In genomic region chr10:124628676-124629021, GRCh38 we compare ENCODE assay signal across 21 cellular contexts.
DNase-seq lines count a peak whose midpoint lies in the region; ATAC-seq and TF ChIP-seq lines count a peak whose summit lies in the region.
"Had no signal": no experiment of that assay in that cellular context is flagged by ENCODE, and none has a peak within 500 bp of the region (broad histone marks: within the 10 kb centered on the region; RNA-seq: fewer than 3 reads in every experiment).

No MANE protein-coding gene starts in this region.

- H3K27me3 Mint-ChIP-seq in MCF 10A (ENCODE audit: insufficient read depth, unreplicated experiment), result no peaks in the 10 kb centered on the region
- H3K27me3 Mint-ChIP-seq in activated CD8-positive, alpha-beta T cell treated with anti-CD3 and anti-CD28 coated beads for 36 hours, result no peaks in the 10 kb centered on the region
- H3K27me3 Mint-ChIP-seq: activated T-helper 17 cell treated with anti-CD3 and anti-CD28 coated beads, Interleukin-2, amount 50 U/mL, for 72 hours had no signal

- peak overlapping the region; percentile 47 for H3K27ac Mint-ChIP-seq in MCF 10A (ENCODE audit: low read depth, unreplicated experiment)
- no peak overlapping the region for H3K27ac Mint-ChIP-seq in activated CD8-positive, alpha-beta T cell treated with anti-CD3 and anti-CD28 coated beads for 36 hours
- H3K27ac Mint-ChIP-seq: activated T-helper 17 cell treated with anti-CD3 and anti-CD28 coated beads, Interleukin-2, amount 50 U/mL, for 72 hours had no signal

- H3K36me3 Mint-ChIP-seq in MCF 10A (ENCODE audit: insufficient read depth, unreplicated experiment), result peaks cover 6% of the 10 kb centered on the region
- no peaks in the 10 kb centered on the region for H3K36me3 Mint-ChIP-seq in activated CD8-positive, alpha-beta T cell treated with anti-CD3 and anti-CD28 coated beads for 36 hours (ENCODE audit: low read depth)

- intact Hi-C loops in MCF 10A (cut with micrococcal nuclease), result no loop called here
- intact Hi-C loops in mammary epithelial cell (cut with micrococcal nuclease), result loop anchor here (5.0 kb wide), 1 partner anchor 86 kb away; no protein-coding TSS in a partner anchor
- intact Hi-C loops in breast epithelium (cut with DNase I; ENCODE audit: low total_unique reads), result no loop called here
- intact Hi-C loops in activated CD8-positive, alpha-beta T cell treated with anti-CD3 and anti-CD28 coated beads for 36 hours (cut with micrococcal nuclease), result loop anchor here (5.0 kb wide), 1 partner anchor 86 kb away; no protein-coding TSS in a partner anchor

- no peak for DNase-seq in MCF 10A (ENCODE audit: unreplicated experiment)
- DNase-seq in mammary epithelial cell, result no peak
- DNase-seq in breast epithelium (ENCODE audit: low spot score in 2 of 2), result no peak
- DNase-seq in tibial nerve (ENCODE audit: low spot score in 2 of 2), result no peak
- DNase-seq in HAP-1 (ENCODE audit: low spot score in 2 of 2), result no peak
- DNase-seq in 8988T, result no peak
- no peak for DNase-seq in activated CD8-positive, alpha-beta T cell treated with anti-CD3 and anti-CD28 coated beads for 36 hours
- DNase-seq: activated CD8-positive, alpha-beta memory T cell treated with anti-CD3 and anti-CD28 coated beads for 24 hours; GM23248; MM.1S; NCI-H2029 treated with DMSO at 0.1 percent for 48 hours; NCI-H69; SW 1271; WERI-Rb-1 had no signal

- TF ChIP-seq POLR2A in breast epithelium (IDR thresholded peaks at IDR 0.05), result no peak
- no peak for TF ChIP-seq POLR2A in tibial nerve (IDR thresholded peaks at IDR 0.05)

- H3K79me2 ChIP-seq in mammary epithelial cell (ENCODE audit: insufficient read depth, low read length) (peaks cover 37% of the 10 kb centered on the region), parathyroid adenoma (peaks cover 56% of the 10 kb centered on the region)

- peaks cover 62% of the 10 kb centered on the region for H3K4me1 ChIP-seq in mammary epithelial cell (ENCODE audit: insufficient read depth, low read length)
- peaks cover 7 to 44% of the 10 kb centered on the region in 2 donors for H3K4me1 ChIP-seq in breast epithelium
- peaks cover 20% of the 10 kb centered on the region for H3K4me1 ChIP-seq in parathyroid adenoma
- peaks cover 3 to 94% (median 84%) of the 10 kb centered on the region in 4 donors for H3K4me1 ChIP-seq in tibial nerve
- H3K4me1 ChIP-seq in HAP-1, result no peaks in the 10 kb centered on the region

- H3K9me3 ChIP-seq in mammary epithelial cell (replicated peaks; ENCODE audit: insufficient read depth, low read length) (no peaks in the 10 kb centered on the region), breast epithelium (no peaks in the 10 kb centered on the region), parathyroid adenoma (ENCODE audit: control insufficient read depth, low read length) (no peaks in the 10 kb centered on the region), tibial nerve (no peaks in the 10 kb centered on the region), HAP-1 (no peaks in the 10 kb centered on the region)
- H3K9me3 ChIP-seq: adrenal gland had no signal

- H3K9ac ChIP-seq in mammary epithelial cell (ENCODE audit: insufficient read depth, low read length), result no peak overlapping the region
- H3K9ac ChIP-seq in parathyroid adenoma, result no peak overlapping the region
- H3K9ac ChIP-seq: GM23248 had no signal

- H3K4me3 Mint-ChIP-seq in MCF 10A (ENCODE audit: unreplicated experiment), result no peak overlapping the region
- no peak overlapping the region for H3K4me3 Mint-ChIP-seq in activated CD8-positive, alpha-beta T cell treated with anti-CD3 and anti-CD28 coated beads for 36 hours
- H3K4me3 Mint-ChIP-seq: stimulated activated naive CD8-positive, alpha-beta T cell treated with anti-CD3 and anti-CD28 coated beads, Interleukin-15, Interleukin-2, amounts not matched to agents 100 ng/mL and 50 ng/mL, for 24 hours had no signal

- BruUV-seq in MCF 10A (replicated peaks; lab: Mats Ljungman, UMichigan) (no TSS peak), mammary epithelial cell (replicated peaks; lab: Mats Ljungman, UMichigan) (no TSS peak)

- no peaks in the 10 kb centered on the region for H4K20me1 ChIP-seq in mammary epithelial cell (ENCODE audit: insufficient read depth, low read length)

- no peak for TF ChIP-seq CTCF in MCF 10A (IDR thresholded peaks at IDR 0.05; ENCODE audit: unreplicated experiment)
- no peak for TF ChIP-seq CTCF in mammary epithelial cell (conservative IDR thresholded peaks at IDR 0.05 in 1 of 2, IDR thresholded peaks at IDR 0.05 in 1 of 2; ENCODE audit: extremely low read depth in 1 of 2, insufficient read depth in 1 of 2, low read depth in 1 of 2, low read length in 2 of 2)
- TF ChIP-seq CTCF in breast epithelium (IDR thresholded peaks at IDR 0.05), result no peak
- TF ChIP-seq CTCF in parathyroid adenoma (IDR thresholded peaks at IDR 0.05), result no peak
- no peak for TF ChIP-seq CTCF in tibial nerve (IDR thresholded peaks at IDR 0.05)
- TF ChIP-seq CTCF in activated CD8-positive, alpha-beta T cell treated with anti-CD3 and anti-CD28 coated beads for 36 hours (IDR thresholded peaks at IDR 0.05), result no peak

- TF ChIP-seq EP300 in tibial nerve (IDR thresholded peaks at IDR 0.05), result no peak

- no peak overlapping the region for H2AFZ ChIP-seq in mammary epithelial cell (ENCODE audit: low read depth, low read length)
- H2AFZ ChIP-seq in parathyroid adenoma, result no peak overlapping the region
- H2AFZ ChIP-seq: GM23248 had no signal

- H3K27me3 ChIP-seq in mammary epithelial cell (ENCODE audit: insufficient read depth, low read length) (no peaks in the 10 kb centered on the region), breast epithelium (no peaks in the 10 kb centered on the region), parathyroid adenoma (ENCODE audit: control insufficient read depth, insufficient read depth, low read length) (no peaks in the 10 kb centered on the region), tibial nerve (no peaks in the 10 kb centered on the region), HAP-1 (ENCODE audit: low read depth) (no peaks in the 10 kb centered on the region)
- H3K27me3 ChIP-seq: adrenal gland had no signal

- no peak for ATAC-seq in activated CD8-positive, alpha-beta T cell treated with anti-CD3 and anti-CD28 coated beads for 36 hours
- ATAC-seq: activated T-helper 17 cell treated with anti-CD3 and anti-CD28 coated beads, Interleukin-2, amount 50 U/mL, for 72 hours; Panc1 had no signal

- H3K27ac ChIP-seq in mammary epithelial cell (ENCODE audit: insufficient read depth, low read depth, low read length), result no peak overlapping the region
- peak overlapping the region; percentile 11 to 32 for H3K27ac ChIP-seq in breast epithelium
- H3K27ac ChIP-seq in parathyroid adenoma, result peak overlapping the region; percentile 36
- H3K27ac ChIP-seq in tibial nerve, result peak overlapping the region; percentile 79 to 95 (median 92)
- H3K27ac ChIP-seq: 22Rv1, GM23248, WERI-Rb-1 had no signal

- no peaks in the 10 kb centered on the region for H3K9me3 Mint-ChIP-seq in MCF 10A (ENCODE audit: unreplicated experiment)
- peaks cover 2% of the 10 kb centered on the region for H3K9me3 Mint-ChIP-seq in activated CD8-positive, alpha-beta T cell treated with anti-CD3 and anti-CD28 coated beads for 36 hours
- H3K9me3 Mint-ChIP-seq: activated T-helper 17 cell treated with anti-CD3 and anti-CD28 coated beads, Interleukin-2, amount 50 U/mL, for 72 hours; stimulated activated naive CD8-positive, alpha-beta T cell treated with anti-CD3 and anti-CD28 coated beads, Interleukin-15, Interleukin-2, amounts not matched to agents 100 ng/mL and 50 ng/mL, for 24 hours had no signal

- POLR2A ChIA-PET in MCF 10A (lab: Yijun Ruan, JAX), result no interaction called here
- POLR2A ChIA-PET in activated CD8-positive, alpha-beta T cell treated with anti-CD3 and anti-CD28 coated beads for 36 hours (lab: Charles Lee), result interaction anchor here (2.6 kb wide), 1 partner anchor 113 kb away, joined by 10 read pairs; no protein-coding TSS in a partner anchor

- dilution Hi-C loops in mammary epithelial cell (cut with HindIII; ENCODE audit: low sequenced_read_pairs), result no loop called here

- 93% methylated on average over 8 of the region's 9 CpGs for WGBS in mammary epithelial cell (ENCODE audit: low coverage, missing lambda C conversion rate)
- WGBS in tibial nerve, 2 donors, result 76 to 77% methylated on average over 9 of the region's 9 CpGs

- H3K4me1 Mint-ChIP-seq in MCF 10A (ENCODE audit: insufficient read depth, unreplicated experiment), result peaks cover 18% of the 10 kb centered on the region
- peaks cover 39% of the 10 kb centered on the region for H3K4me1 Mint-ChIP-seq in activated CD8-positive, alpha-beta T cell treated with anti-CD3 and anti-CD28 coated beads for 36 hours (ENCODE audit: low read depth)

- H3K4me2 ChIP-seq in mammary epithelial cell (ENCODE audit: insufficient read depth, low read depth, low read length) (no peak overlapping the region), parathyroid adenoma (ENCODE audit: low read length) (no peak overlapping the region)
- H3K4me2 ChIP-seq: smooth muscle cell had no signal

- CTCF ChIA-PET in MCF 10A (lab: Yijun Ruan, JAX) (interaction anchor here (1.2 kb wide), 1 partner anchor 95 kb away, joined by 5 read pairs; no protein-coding TSS in a partner anchor), mammary epithelial cell (lab: Charles Lee; ENCODE audit: low non-redundant PET) (no interaction called here)
- CTCF ChIA-PET in activated CD8-positive, alpha-beta T cell treated with anti-CD3 and anti-CD28 coated beads for 36 hours (lab: Charles Lee), result interaction anchor here (0.7 to 2.2 kb wide), 4 partner anchors 8 to 91 kb away, joined by 3 to 9 read pairs (median 7); no protein-coding TSS in a partner anchor

- H3K36me3 ChIP-seq in mammary epithelial cell (ENCODE audit: insufficient read depth, low read length) (no peaks in the 10 kb centered on the region), breast epithelium (no peaks in the 10 kb centered on the region), parathyroid adenoma (ENCODE audit: control insufficient read depth, insufficient read depth, low read length) (no peaks in the 10 kb centered on the region), tibial nerve (peaks cover 0 to 4% (median 0%) of the 10 kb centered on the region in 3 donors), HAP-1 (replicated peaks) (no peaks in the 10 kb centered on the region)
- H3K36me3 ChIP-seq: WERI-Rb-1 had no signal

- in situ Hi-C loops in mammary epithelial cell (cut with MboI; ENCODE audit: low sequenced_read_pairs in 2 of 2) (loop anchor here in 1 of 2 donors (25.0 kb wide), 1 partner anchor 109 kb away; the partner anchor contains the start of gene FAM53B), HAP-1 (cut with MboI; ENCODE audit: low sequenced_read_pairs) (no loop called here)

- H3K4me3 ChIP-seq in mammary epithelial cell (replicated peaks in 1 of 3; ENCODE audit: insufficient read depth in 1 of 3, low read depth in 2 of 3, low read length in 3 of 3) (no peak overlapping the region), breast epithelium (no peak overlapping the region), parathyroid adenoma (ENCODE audit: low read depth, low read length) (no peak overlapping the region), tibial nerve (no peak overlapping the region), HAP-1 (no peak overlapping the region)
- H3K4me3 ChIP-seq: adrenal gland, GM23248, smooth muscle cell had no signal

Comparison
In these comparisons a context has a peak if more than half of its experiments do, and no peak if none do; other contexts are left out.
1. intact Hi-C loops: an anchor here in mammary epithelial cell (5.0 kb wide) and activated CD8-positive, alpha-beta T cell treated with anti-CD3 and anti-CD28 coated beads for 36 hours (5.0 kb wide); none called in MCF 10A and breast epithelium.